In the genomic region with DNA sequence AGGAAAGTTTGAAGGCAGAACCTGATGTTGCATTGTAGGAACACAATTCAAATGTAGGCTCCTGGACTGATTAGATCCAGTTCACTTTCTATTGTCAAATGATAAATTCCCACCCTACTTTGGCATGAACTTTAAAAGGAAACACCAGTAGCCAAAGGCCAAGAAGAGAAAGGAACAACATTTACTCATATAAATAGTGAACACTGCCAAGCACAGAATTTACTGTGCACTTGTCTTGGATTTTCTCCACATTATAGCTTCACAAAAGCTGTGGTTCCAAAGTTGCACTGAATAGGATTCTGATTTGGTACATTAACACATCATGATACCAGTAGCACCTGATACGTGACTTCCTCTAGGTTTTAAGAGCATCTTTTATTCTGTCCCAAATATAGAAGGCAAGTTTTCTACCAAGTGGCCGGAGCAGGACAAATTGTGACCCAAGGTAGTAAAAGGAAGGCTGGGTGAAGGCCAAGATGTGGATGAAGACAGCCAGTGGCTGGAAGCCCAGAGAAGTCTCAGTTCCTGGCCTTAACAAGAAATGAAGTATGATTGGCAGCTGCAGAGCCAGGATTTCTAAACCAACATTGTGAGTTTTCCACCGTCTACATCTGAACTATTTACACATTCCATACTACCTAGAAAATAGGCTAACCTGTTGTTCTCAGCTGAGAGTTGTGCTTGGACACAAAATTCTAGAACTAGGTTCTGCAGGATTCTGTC, we compare ENCODE assay signal across 1 cellular context.
TF ChIP-seq lines count a peak whose summit lies in the region.

No MANE protein-coding gene starts in this region.

TF ChIP-seq in endothelial cell of umbilical vein, 7 proteins besides CTCF, POLR2A, EP300 and RAD21 (continued from another document):
- TF ChIP-seq, protein P1, sequence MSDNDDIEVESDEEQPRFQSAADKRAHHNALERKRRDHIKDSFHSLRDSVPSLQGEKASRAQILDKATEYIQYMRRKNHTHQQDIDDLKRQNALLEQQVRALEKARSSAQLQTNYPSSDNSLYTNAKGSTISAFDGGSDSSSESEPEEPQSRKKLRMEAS (IDR thresholded peaks at IDR 0.05; ENCODE audit: insufficient read depth, insufficient read length): no peak
- TF ChIP-seq JUN (IDR thresholded peaks at IDR 0.05; ENCODE audit: borderline replicate concordance, insufficient read depth, insufficient read length, low read depth): no peak
- no peak for TF ChIP-seq FOS (IDR thresholded peaks at IDR 0.05; ENCODE audit: borderline replicate concordance, insufficient read depth, low read length)
